ENCODE assay signal across 1 cellular context in the genomic region with DNA sequence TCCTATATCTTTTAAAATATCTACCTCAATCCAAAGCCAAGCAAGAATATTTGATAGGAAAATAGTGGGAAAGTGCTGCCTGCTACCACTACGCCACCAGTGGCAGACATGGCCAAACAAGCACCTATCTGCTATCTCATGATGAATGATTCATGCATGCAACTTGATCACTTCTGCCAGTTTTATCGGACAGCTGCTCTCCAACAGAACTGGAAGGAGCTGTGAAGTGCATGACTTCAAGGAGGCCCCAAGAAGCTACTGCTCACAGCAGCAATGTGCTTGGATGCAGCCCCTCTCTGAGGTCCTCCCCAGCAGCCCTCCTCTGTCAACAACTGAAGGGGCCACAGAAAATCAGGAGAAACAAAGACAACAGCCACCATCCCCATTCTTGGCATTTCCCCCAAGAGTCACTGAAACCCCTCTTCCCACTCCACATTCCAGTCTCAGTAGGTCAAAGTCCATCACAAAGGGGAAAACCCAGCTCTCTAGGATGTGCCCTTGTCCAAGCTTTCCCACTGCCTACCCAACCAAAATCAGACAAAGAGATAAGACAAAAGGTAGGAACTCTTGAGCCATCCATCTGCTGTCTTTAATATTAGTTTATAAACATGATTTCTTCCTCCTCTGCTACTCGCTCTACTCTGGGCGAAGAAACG.
TF ChIP-seq lines count a peak whose summit lies in the region.

No MANE protein-coding gene starts in this region.

TF ChIP-seq in WTC11, 78 proteins besides CTCF, POLR2A, EP300 and RAD21 (continued from another document):
- TF ChIP-seq, protein P1, sequence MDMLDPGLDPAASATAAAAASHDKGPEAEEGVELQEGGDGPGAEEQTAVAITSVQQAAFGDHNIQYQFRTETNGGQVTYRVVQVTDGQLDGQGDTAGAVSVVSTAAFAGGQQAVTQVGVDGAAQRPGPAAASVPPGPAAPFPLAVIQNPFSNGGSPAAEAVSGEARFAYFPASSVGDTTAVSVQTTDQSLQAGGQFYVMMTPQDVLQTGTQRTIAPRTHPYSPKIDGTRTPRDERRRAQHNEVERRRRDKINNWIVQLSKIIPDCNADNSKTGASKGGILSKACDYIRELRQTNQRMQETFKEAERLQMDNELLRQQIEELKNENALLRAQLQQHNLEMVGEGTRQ (CRISPR knock-in tag; IDR thresholded peaks at IDR 0.05): no peak
- TF ChIP-seq MYBL2 (CRISPR knock-in tag; IDR thresholded peaks at IDR 0.05) (no peak), GRHL2 (CRISPR knock-in tag; IDR thresholded peaks at IDR 0.05; ENCODE audit: insufficient replicate concordance, severe bottlenecking) (no peak)
